In the genomic region with DNA sequence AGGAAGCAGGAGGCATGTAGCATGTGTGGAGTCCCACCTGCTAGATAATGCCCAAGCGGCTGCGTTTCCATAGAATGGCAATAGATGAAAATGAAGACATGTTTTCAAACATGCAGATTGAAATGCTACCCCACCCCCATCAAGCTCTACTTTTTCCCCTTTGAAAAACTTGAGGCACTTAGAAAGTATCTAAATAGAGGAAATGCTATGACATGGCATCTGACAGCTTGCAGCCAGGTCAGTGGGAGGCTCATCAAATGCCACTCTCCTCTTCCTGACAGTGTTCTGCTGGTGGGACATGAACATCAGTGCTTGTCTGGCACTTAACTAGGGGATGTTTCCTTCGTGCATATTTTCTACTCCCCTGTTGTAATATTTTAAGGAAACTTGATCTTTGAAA, we compare ENCODE assay signal across 1 cellular context.
TF ChIP-seq lines count a peak whose summit lies in the region.

No MANE protein-coding gene starts in this region.

TF ChIP-seq in WTC11, 78 proteins besides CTCF, POLR2A, EP300 and RAD21 (continued from another document):
- TF ChIP-seq, protein P1, sequence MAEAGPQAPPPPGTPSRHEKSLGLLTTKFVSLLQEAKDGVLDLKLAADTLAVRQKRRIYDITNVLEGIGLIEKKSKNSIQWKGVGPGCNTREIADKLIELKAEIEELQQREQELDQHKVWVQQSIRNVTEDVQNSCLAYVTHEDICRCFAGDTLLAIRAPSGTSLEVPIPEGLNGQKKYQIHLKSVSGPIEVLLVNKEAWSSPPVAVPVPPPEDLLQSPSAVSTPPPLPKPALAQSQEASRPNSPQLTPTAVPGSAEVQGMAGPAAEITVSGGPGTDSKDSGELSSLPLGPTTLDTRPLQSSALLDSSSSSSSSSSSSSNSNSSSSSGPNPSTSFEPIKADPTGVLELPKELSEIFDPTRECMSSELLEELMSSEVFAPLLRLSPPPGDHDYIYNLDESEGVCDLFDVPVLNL (CRISPR knock-in tag; IDR thresholded peaks at IDR 0.05; ENCODE audit: borderline replicate concordance, low read depth), result no peak
- TF ChIP-seq, protein P2, sequence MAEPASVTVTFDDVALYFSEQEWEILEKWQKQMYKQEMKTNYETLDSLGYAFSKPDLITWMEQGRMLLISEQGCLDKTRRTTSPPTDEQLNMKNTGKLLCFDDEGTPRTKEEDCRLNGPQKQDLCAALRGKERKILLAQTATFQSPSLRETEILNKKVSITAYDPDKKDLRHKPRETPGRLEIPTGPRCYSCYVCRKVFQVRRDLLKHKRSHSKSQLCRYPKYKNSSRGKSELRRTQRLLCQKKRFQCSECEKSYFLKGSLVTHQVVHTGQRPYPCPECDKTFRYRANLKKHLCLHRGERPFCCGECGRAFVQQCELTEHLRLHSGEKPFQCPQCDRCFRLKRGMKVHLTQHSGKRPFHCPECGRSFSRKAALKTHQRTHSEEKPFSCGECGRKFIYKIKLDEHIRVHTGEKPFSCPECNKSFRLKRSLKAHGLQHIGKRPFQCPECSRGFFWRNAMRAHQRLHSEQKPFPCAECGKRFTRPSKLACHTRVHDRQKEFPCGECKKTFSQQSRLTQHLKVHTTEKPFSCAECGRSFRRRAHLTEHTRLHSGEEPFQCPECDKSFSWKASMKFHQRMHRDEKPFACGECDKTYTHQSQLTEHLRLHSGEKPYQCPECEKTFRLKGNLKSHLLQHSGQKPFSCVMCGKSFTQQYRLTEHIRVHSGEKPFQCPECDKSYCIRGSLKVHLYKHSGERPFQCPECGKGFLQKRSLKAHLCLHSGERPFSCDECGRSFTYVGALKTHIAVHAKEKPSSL (CRISPR knock-in tag; conservative IDR thresholded peaks at IDR 0.05), result no peak
- TF ChIP-seq, protein P3, sequence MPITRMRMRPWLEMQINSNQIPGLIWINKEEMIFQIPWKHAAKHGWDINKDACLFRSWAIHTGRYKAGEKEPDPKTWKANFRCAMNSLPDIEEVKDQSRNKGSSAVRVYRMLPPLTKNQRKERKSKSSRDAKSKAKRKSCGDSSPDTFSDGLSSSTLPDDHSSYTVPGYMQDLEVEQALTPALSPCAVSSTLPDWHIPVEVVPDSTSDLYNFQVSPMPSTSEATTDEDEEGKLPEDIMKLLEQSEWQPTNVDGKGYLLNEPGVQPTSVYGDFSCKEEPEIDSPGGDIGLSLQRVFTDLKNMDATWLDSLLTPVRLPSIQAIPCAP (CRISPR knock-in tag; IDR thresholded peaks at IDR 0.05), result no peak
- TF ChIP-seq SOX15 (CRISPR knock-in tag; IDR thresholded peaks at IDR 0.05), result no peak
TF ChIP-seq in WTC11: peak in this region for 0.
